Comparison of ENCODE assay signal across 37 cellular contexts in genomic region chr14:81243499-81243898, GRCh38. TPM values are rescaled to one million over a fixed set of nuclear protein-coding genes. Genes with fewer than 3 reads are reported as not detected.
A peak's percentile ranks its signal among the peaks of the same experiment; 100 is the strongest.
DNase-seq lines count a peak whose midpoint lies in the region; ATAC-seq, FAIRE-seq and TF ChIP-seq lines count a peak whose summit lies in the region.
"Had no signal": no experiment of that assay in that cellular context is flagged by ENCODE, and none has a peak within 500 bp of the region (broad histone marks: within the 10 kb centered on the region; RNA-seq: fewer than 3 reads in every experiment).

No MANE protein-coding gene starts in this region.

- H3K79me2 ChIP-seq in HepG2 (ENCODE audit: insufficient read depth, low read length) (no peaks in the 10 kb centered on the region), K562 (ENCODE audit: control insufficient read depth, insufficient read depth, low read length) (no peaks in the 10 kb centered on the region)

- H3K9me3 ChIP-seq in HepG2 (ENCODE audit: low read length) (peaks cover 6% of the 10 kb centered on the region), right lobe of liver (no peaks in the 10 kb centered on the region), HEK293 (ENCODE audit: control insufficient read depth, insufficient read depth, low read depth, low read length) (no peaks in the 10 kb centered on the region), K562 (replicated peaks; ENCODE audit: control insufficient read depth, insufficient read depth, low read depth, low read length) (no peaks in the 10 kb centered on the region)
- H3K9me3 ChIP-seq: A549, BE2C had no signal

- H3K4me3 Mint-ChIP-seq in activated CD4-positive, alpha-beta T cell treated with anti-CD3 and anti-CD28 coated beads, Interleukin-2, amount 10 ng/mL, durations not matched to agents 7 days and 5 days, result no peak overlapping the region
- H3K4me3 Mint-ChIP-seq: B cell; CD14-positive monocyte; CD4-positive, alpha-beta memory T cell; CD4-positive, alpha-beta T cell; CD4-positive, CD25-positive, alpha-beta regulatory T cell; CD8-positive, alpha-beta memory T cell; CD8-positive, alpha-beta T cell had no signal

- TF ChIP-seq EP300 in HepG2 (IDR thresholded peaks at IDR 0.05; ENCODE audit: low read depth in 2 of 2, low read length in 2 of 2) (no peak), HepG2 (CRISPR knock-in tag; IDR thresholded peaks at IDR 0.05; ENCODE audit: borderline replicate concordance) (no peak), K562 (IDR thresholded peaks at IDR 0.05; ENCODE audit: low read length) (no peak)

- H3K4me1 ChIP-seq in HepG2 (ENCODE audit: insufficient read depth, low read length) (no peaks in the 10 kb centered on the region), right lobe of liver (no peaks in the 10 kb centered on the region), HEK293 (ENCODE audit: control insufficient read depth, insufficient read depth, low read length) (no peaks in the 10 kb centered on the region), K562 (replicated peaks in 1 of 2; ENCODE audit: control insufficient read depth in 2 of 2, insufficient read depth in 2 of 2, low read length in 2 of 2) (peaks cover 0 to 5% of the 10 kb centered on the region in 2 experiments; a peak in 2 of 5 replicates)
- H3K4me1 ChIP-seq: A549, BE2C, Caco-2 had no signal

- no peak overlapping the region for H3K4me2 ChIP-seq in HepG2 (ENCODE audit: low read depth, low read length)
- no peak overlapping the region for H3K4me2 ChIP-seq in K562 (ENCODE audit: insufficient read depth, low read length)
- H3K4me2 ChIP-seq: A549; BLaER1; BLaER1 treated with 17β-estradiol and CSF1 and Interleukin-3, amounts not matched to agents 10 nM and 100 nM had no signal

- TF ChIP-seq POLR2A in HepG2 (IDR thresholded peaks at IDR 0.05; ENCODE audit: insufficient read depth in 1 of 2, low read depth in 2 of 2, low read length in 2 of 2), result no peak
- no peak for TF ChIP-seq POLR2A in right lobe of liver (IDR thresholded peaks at IDR 0.05)
- no peak for TF ChIP-seq POLR2A in K562 (conservative IDR thresholded peaks at IDR 0.05)

- no peaks in the 10 kb centered on the region for H3K4me1 Mint-ChIP-seq in activated CD4-positive, alpha-beta T cell treated with anti-CD3 and anti-CD28 coated beads, Interleukin-2, amount 10 ng/mL, durations not matched to agents 7 days and 5 days
- H3K4me1 Mint-ChIP-seq: B cell; CD14-positive monocyte; CD4-positive, alpha-beta memory T cell; CD4-positive, CD25-positive, alpha-beta regulatory T cell; CD8-positive, alpha-beta memory T cell had no signal

- H3K36me3 ChIP-seq in HepG2 (replicated peaks in 1 of 2; ENCODE audit: control insufficient read depth in 1 of 2, insufficient read depth in 2 of 2, low read length in 2 of 2) (no peaks in the 10 kb centered on the region), right lobe of liver (no peaks in the 10 kb centered on the region), HEK293 (ENCODE audit: control insufficient read depth in 2 of 2, insufficient read depth in 1 of 2, low read length in 2 of 2) (no peaks in the 10 kb centered on the region), K562 (ENCODE audit: control insufficient read depth, insufficient read depth, low read length) (no peaks in the 10 kb centered on the region)
- H3K36me3 ChIP-seq: BE2C; BLaER1; BLaER1 treated with 17β-estradiol and CSF1 and Interleukin-3, amounts not matched to agents 10 nM and 100 nM had no signal

- no peak overlapping the region for H3K27ac ChIP-seq in HepG2 (ENCODE audit: extremely low read length, insufficient read depth, low read length)
- no peak overlapping the region for H3K27ac ChIP-seq in right lobe of liver
- no peak overlapping the region for H3K27ac ChIP-seq in HEK293 (ENCODE audit: extremely low read depth, low read depth, low read length)
- no peak overlapping the region for H3K27ac ChIP-seq in K562 (ENCODE audit: extremely low read depth, low read depth, low read length)
- H3K27ac ChIP-seq: 22Rv1; A549; BLaER1; BLaER1 treated with 17β-estradiol and CSF1 and Interleukin-3, amounts not matched to agents 10 nM and 100 nM; C4-2B had no signal

- peak overlapping the region; percentile 6 for H3K27ac Mint-ChIP-seq in activated CD4-positive, alpha-beta T cell treated with anti-CD3 and anti-CD28 coated beads, Interleukin-2, amount 10 ng/mL, durations not matched to agents 7 days and 5 days
- H3K27ac Mint-ChIP-seq: B cell; CD14-positive monocyte; CD4-positive, alpha-beta memory T cell; CD4-positive, alpha-beta T cell; CD4-positive, CD25-positive, alpha-beta regulatory T cell; CD8-positive, alpha-beta memory T cell; CD8-positive, alpha-beta T cell had no signal

- no peak for TF ChIP-seq RAD21 in HepG2 (CRISPR knock-in tag; IDR thresholded peaks at IDR 0.05)
- TF ChIP-seq RAD21 in K562 (CRISPR knock-in tag; conservative IDR thresholded peaks at IDR 0.05 in 1 of 2, IDR thresholded peaks at IDR 0.05 in 1 of 2), result no peak

- ATAC-seq in HepG2 (no peak), right lobe of liver (no peak), K562 (no peak), GM21723 (IDR thresholded peaks at IDR 0.05; ENCODE audit: unreplicated experiment) (no peak), GM21528 (IDR thresholded peaks at IDR 0.05; ENCODE audit: low FRiP score, unreplicated experiment) (no peak)
- ATAC-seq: A549; CD8-positive, alpha-beta T cell had no signal

- H3K9ac ChIP-seq in HepG2 (ENCODE audit: insufficient read depth, low read depth, low read length) (no peak overlapping the region), K562 (ENCODE audit: insufficient read depth in 1 of 2, low read depth in 2 of 2, low read length in 2 of 2) (no peak overlapping the region)
- H3K9ac ChIP-seq: BLaER1; BLaER1 treated with 17β-estradiol and CSF1 and Interleukin-3, amounts not matched to agents 10 nM and 100 nM had no signal

- WGBS in HepG2 (ENCODE audit: low lambda C conversion rate), result 1% methylated on average over 2 of the region's 2 CpGs
- WGBS in right lobe of liver (ENCODE audit: insufficient coverage, low coverage, low lambda C conversion rate, missing lambda C conversion rate), result 67% methylated on average over 2 of the region's 2 CpGs
- WGBS in K562 (ENCODE audit: insufficient coverage, low coverage, missing lambda C conversion rate), result 0% methylated on average over 1 of the region's 2 CpGs

- FAIRE-seq in HepG2 (lab: Jason Lieb, UNC) (no peak), K562 (lab: Jason Lieb, UNC) (no peak)
- FAIRE-seq: A204.1, A549, D721Med had no signal

- H3K9me1 ChIP-seq in K562 (ENCODE audit: control insufficient read depth, insufficient read depth, low read length), result no peaks in the 10 kb centered on the region

- no TSS peak for BruUV-seq in HepG2 (replicated peaks; lab: Mats Ljungman, UMichigan)
- BruUV-seq in K562 (replicated peaks; lab: Mats Ljungman, UMichigan), result no TSS peak

- CTCF ChIA-PET in activated CD4-positive, alpha-beta T cell treated with anti-CD3 and anti-CD28 coated beads, Interleukin-2, amount 10 ng/mL, durations not matched to agents 7 days and 5 days (lab: Charles Lee), result no interaction called here
- CTCF ChIA-PET in HepG2 (lab: Yijun Ruan, JAX; ENCODE audit: low intra/inter-chr PET ratio, low total read pairs) (no interaction called here), HEK293 (lab: Yijun Ruan, JAX) (no interaction called here), K562 (lab: Yijun Ruan, JAX; ENCODE audit: low intra/inter-chr PET ratio) (no interaction called here)

- H3K36me3 Mint-ChIP-seq in activated CD4-positive, alpha-beta T cell treated with anti-CD3 and anti-CD28 coated beads, Interleukin-2, amount 10 ng/mL, durations not matched to agents 7 days and 5 days (ENCODE audit: low read depth), result peaks cover 2% of the 10 kb centered on the region
- H3K36me3 Mint-ChIP-seq: CD14-positive monocyte; CD4-positive, alpha-beta memory T cell; CD4-positive, CD25-positive, alpha-beta regulatory T cell; CD8-positive, alpha-beta T cell had no signal

- no peak for DNase-seq in activated CD4-positive, alpha-beta T cell treated with anti-CD3 and anti-CD28 coated beads, Interleukin-2, amount 10 ng/mL, durations not matched to agents 7 days and 5 days
- no peak for DNase-seq in activated CD4-positive, alpha-beta T cell treated with anti-CD3 and anti-CD28 coated beads for 48 hours
- no peak for DNase-seq in HepG2 (ENCODE audit: low spot score)
- no peak for DNase-seq in right lobe of liver
- DNase-seq in K562 (ENCODE audit: extremely low read depth in 1 of 4, low spot score in 3 of 4), result no peak
- DNase-seq: 8988T; ACHN; AML-193; BE2C; C1 segment of cervical spinal cord; Caco-2; Calu3; CD4-positive, alpha-beta memory T cell; CD4-positive, alpha-beta T cell; CD4-positive, CD25-positive, alpha-beta regulatory T cell; CD8-positive, alpha-beta memory T cell; CD8-positive, alpha-beta T cell; COR-L47; DMS 273 treated with DMSO at 0.1 percent for 48 hours; DMS153; DMS53; DMS79; DMS79 treated with DMSO at 0.1 percent for 48 hours; DND-41; EL had no signal

- H4K20me1 ChIP-seq in HepG2 (ENCODE audit: insufficient read depth, low read length) (no peaks in the 10 kb centered on the region), K562 (replicated peaks; ENCODE audit: control insufficient read depth, insufficient read depth, low read length) (no peaks in the 10 kb centered on the region)
- H4K20me1 ChIP-seq: BLaER1; BLaER1 treated with 17β-estradiol and CSF1 and Interleukin-3, amounts not matched to agents 10 nM and 100 nM had no signal

- in situ Hi-C loops in HepG2 (cut with HindIII; ENCODE audit: extremely low pct_ligation_motif_present, low pct_unique_long_range_greater_than_20kb), result no loop called here
- in situ Hi-C loops in K562 (cut with MboI), result no loop called here

- POLR2A ChIA-PET in activated CD4-positive, alpha-beta T cell treated with anti-CD3 and anti-CD28 coated beads, Interleukin-2, amount 10 ng/mL, durations not matched to agents 7 days and 5 days (lab: Charles Lee), result no interaction called here
- POLR2A ChIA-PET in HepG2 (lab: Yijun Ruan, JAX), result no interaction called here
- POLR2A ChIA-PET in HEK293 (lab: Yijun Ruan, JAX), result no interaction called here
- POLR2A ChIA-PET in K562 (lab: Yijun Ruan, JAX), result no interaction called here

- H3K4me3 ChIP-seq in HepG2 (replicated peaks in 1 of 3; ENCODE audit: insufficient read depth in 1 of 3, low read depth in 2 of 3, low read length in 3 of 3) (no peak overlapping the region), right lobe of liver (no peak overlapping the region), HEK293 (ENCODE audit: low read depth, low read length) (no peak overlapping the region), K562 (no peak overlapping the region)
- H3K4me3 ChIP-seq: A549; BLaER1; BLaER1 treated with 17β-estradiol and CSF1 and Interleukin-3, amounts not matched to agents 10 nM and 100 nM had no signal

- intact Hi-C loops in HepG2 (cut with micrococcal nuclease; ENCODE audit: unreplicated experiment) (no loop called here), right lobe of liver (cut with DNase I) (no loop called here), K562 (cut with micrococcal nuclease) (no loop called here)

- H2AFZ ChIP-seq in HepG2 (ENCODE audit: low read length), result no peak overlapping the region
- no peak overlapping the region for H2AFZ ChIP-seq in K562 (ENCODE audit: low read depth, low read length)

- H3K27me3 ChIP-seq in HepG2 (ENCODE audit: control insufficient read depth in 1 of 2, insufficient read depth in 2 of 2, low read length in 2 of 2), result no peaks in the 10 kb centered on the region
- H3K27me3 ChIP-seq in right lobe of liver, result no peaks in the 10 kb centered on the region
- H3K27me3 ChIP-seq in K562 (ENCODE audit: control insufficient read depth in 2 of 2, insufficient read depth in 2 of 2, low read length in 2 of 2), result no peaks in the 10 kb centered on the region
- H3K27me3 ChIP-seq: BLaER1; BLaER1 treated with 17β-estradiol and CSF1 and Interleukin-3, amounts not matched to agents 10 nM and 100 nM had no signal

- peaks cover 14% of the 10 kb centered on the region for H3K27me3 Mint-ChIP-seq in activated CD4-positive, alpha-beta T cell treated with anti-CD3 and anti-CD28 coated beads, Interleukin-2, amount 10 ng/mL, durations not matched to agents 7 days and 5 days
- H3K27me3 Mint-ChIP-seq: CD4-positive, alpha-beta memory T cell; CD4-positive, alpha-beta T cell had no signal

- no peak for TF ChIP-seq CTCF in HepG2 (CRISPR knock-in tag; IDR thresholded peaks at IDR 0.05)
- TF ChIP-seq CTCF in right lobe of liver (IDR thresholded peaks at IDR 0.05), result no peak
- TF ChIP-seq CTCF in HEK293 (tag by site-specific recombination; IDR thresholded peaks at IDR 0.05), result no peak
- no peak for TF ChIP-seq CTCF in K562 (IDR thresholded peaks at IDR 0.05 in 2 of 3, conservative IDR thresholded peaks at IDR 0.05 in 1 of 3; ENCODE audit: insufficient read depth in 2 of 3, low read depth in 1 of 3, low read length in 3 of 3)

- peaks cover 10% of the 10 kb centered on the region for H3K9me3 Mint-ChIP-seq in activated CD4-positive, alpha-beta T cell treated with anti-CD3 and anti-CD28 coated beads, Interleukin-2, amount 10 ng/mL, durations not matched to agents 7 days and 5 days

RNA-seq across cellular contexts. Expression of gene GTF2A1, which starts 22.7 kb away (rescaled TPM):
- total RNA-seq in activated CD4-positive, alpha-beta T cell treated with anti-CD3 and anti-CD28 coated beads, Interleukin-2, amount 10 ng/mL, durations not matched to agents 7 days and 5 days, result 10 to 100 TPM; 35.3 to 46.9 TPM
- total RNA-seq in HepG2 (2016; rRNA removed; fragmentation: Illumina TruSeq; extraction: Trizol) (17.5 and 30.1 TPM in 2 replicates), right lobe of liver (10 to 100 TPM; 11.0 to 16.8 (median 12.9) TPM), K562 (2014; rRNA removed) (14.4 and 14.7 TPM in 2 replicates), K562 (2014; rRNA removed; fragmentation: Illumina TruSeq; extraction: Trizol) (18.5 and 21.2 TPM in 2 replicates), K562 (2015; rRNA removed; fragmentation: Illumina TruSeq; extraction: Trizol) (16.4 and 18.0 TPM in 2 replicates), K562 (2021) (20.9 and 22.8 TPM in 2 replicates)
- total RNA-seq in HepG2 (2016; cell fraction: cytosol; rRNA removed; fragmentation: Illumina TruSeq; extraction: Trizol; ENCODE audit: low read depth), result 2.8 and 4.5 TPM in 2 replicates
- 17.5 and 28.0 TPM in 2 replicates for total RNA-seq in HepG2 (2016; cell fraction: insoluble cytoplasmic fraction; rRNA removed; fragmentation: Illumina TruSeq; extraction: Trizol)
- total RNA-seq in HepG2 (2016; cell fraction: membrane; rRNA removed; fragmentation: Illumina TruSeq; extraction: Trizol), result 4.8 and 6.0 TPM in 2 replicates
- 11.5 and 16.8 TPM in 2 replicates for total RNA-seq in HepG2 (2016; cell fraction: nucleus; rRNA removed; fragmentation: Illumina TruSeq; extraction: Trizol)
- polyA plus RNA-seq in HepG2 (2011; rRNA removed) (14.9 and 18.5 TPM in 2 replicates), K562 (2011; rRNA removed) (21.9 and 23.6 TPM in 2 replicates), K562 (2014; fragmentation: Illumina TruSeq; extraction: Trizol) (13.0 and 14.6 TPM in 2 replicates), K562 (2014; fragmentation: Nextera tagmentation; extraction: Ambion mirVana) (1 to 10 TPM; 3.4 to 5.2 TPM), K562 (2014; rRNA removed) (12.9 and 15.5 TPM in 2 replicates)
- 8.4 and 8.7 TPM in 2 replicates for polyA plus RNA-seq in HepG2 (2011; cell fraction: cytosol; rRNA removed)
- polyA plus RNA-seq in HepG2 (2011; cell fraction: nucleus; rRNA removed), result 6.8 and 7.7 TPM in 2 replicates
- polyA plus RNA-seq in HepG2 (2012), result 6.4 and 11.0 TPM in 2 replicates
- 0.42 and 0.45 TPM in 2 replicates for polyA plus RNA-seq in HepG2 (2016; cell fraction: cytosol; fragmentation: Illumina TruSeq; extraction: Trizol; ENCODE audit: low read depth)
- 18.4 and 18.8 TPM in 2 replicates for polyA plus RNA-seq in HepG2 (2016; cell fraction: insoluble cytoplasmic fraction; fragmentation: Illumina TruSeq; extraction: Trizol; ENCODE audit: low read depth)
- polyA plus RNA-seq in HepG2 (2016; cell fraction: membrane; fragmentation: Illumina TruSeq; extraction: Trizol; ENCODE audit: low read depth), result 2.0 TPM in 2 replicates
- 11.5 and 12.3 TPM in 2 replicates for polyA plus RNA-seq in HepG2 (2016; cell fraction: nucleus; fragmentation: Illumina TruSeq; extraction: Trizol; ENCODE audit: insufficient read depth, low read depth)
- 38.1 and 59.7 TPM in 2 replicates for polyA minus RNA-seq in HepG2 (2011; rRNA and poly(A)+ RNA removed; ENCODE audit: low replicate concordance)
- 19.6 and 19.7 TPM in 2 replicates for polyA minus RNA-seq in HepG2 (2011; cell fraction: cytosol; rRNA and poly(A)+ RNA removed)
- 12.9 and 16.3 TPM in 2 replicates for polyA minus RNA-seq in HepG2 (2011; cell fraction: nucleus; rRNA and poly(A)+ RNA removed)
- 13.8 and 20.8 TPM in 2 replicates for total RNA-seq in K562 (2011; cell fraction: chromatin; rRNA removed; ENCODE audit: low replicate concordance)
- 3.3 and 5.3 TPM in 2 replicates for total RNA-seq in K562 (2011; cell fraction: nucleolus; rRNA removed)
- 8.1 and 12.6 TPM in 2 replicates for total RNA-seq in K562 (2011; cell fraction: nucleoplasm; rRNA removed)
- 15.7 and 21.9 TPM in 2 replicates for polyA plus RNA-seq in K562 (2011; cell fraction: cytosol; rRNA removed)
- 12.3 and 14.5 TPM in 2 replicates for polyA plus RNA-seq in K562 (2011; cell fraction: nucleus; rRNA removed)
- 8.3 and 10.1 TPM in 2 replicates for polyA plus RNA-seq in K562 (2012)
- 44.1 and 54.7 TPM in 2 replicates for polyA minus RNA-seq in K562 (2011; rRNA and poly(A)+ RNA removed)
- polyA minus RNA-seq in K562 (2011; cell fraction: cytosol; rRNA and poly(A)+ RNA removed), result 18.2 and 35.0 TPM in 2 replicates
- polyA minus RNA-seq in K562 (2011; cell fraction: nucleus; rRNA and poly(A)+ RNA removed), result 4.4 and 8.8 TPM in 2 replicates
